In the genomic region with DNA sequence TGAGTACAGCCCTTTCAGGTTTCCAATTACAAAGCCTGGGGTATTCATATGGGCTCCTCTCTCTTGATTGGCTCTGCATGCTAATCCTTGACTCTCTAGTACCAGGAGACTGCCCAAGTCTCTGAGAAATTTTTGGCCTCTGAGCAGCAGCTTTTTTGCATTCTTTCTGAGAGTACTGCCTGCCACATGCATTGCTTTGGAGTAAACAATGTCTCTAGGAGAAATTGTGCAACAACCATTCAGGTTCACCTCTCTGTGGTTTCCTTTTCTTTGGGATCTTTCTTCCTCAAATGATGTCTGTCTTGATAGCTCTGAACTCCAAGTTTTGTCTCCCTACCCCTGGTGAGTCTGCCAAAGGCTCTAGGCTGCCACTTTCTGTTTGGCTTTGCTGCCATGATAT, we compare ENCODE assay signal across 14 cellular contexts.
DNase-seq lines count a peak whose midpoint lies in the region; ATAC-seq, FAIRE-seq and TF ChIP-seq lines count a peak whose summit lies in the region.
"Had no signal": no experiment of that assay in that cellular context is flagged by ENCODE, and none has a peak within 500 bp of the region (broad histone marks: within the 10 kb centered on the region; RNA-seq: fewer than 3 reads in every experiment).

No MANE protein-coding gene starts in this region.

- H4K20me1 ChIP-seq in IMR-90 (ENCODE audit: insufficient read depth, low read length): no peaks in the 10 kb centered on the region
- no peaks in the 10 kb centered on the region for H4K20me1 ChIP-seq in PC-3 (ENCODE audit: low read length)

- H3K9me3 ChIP-seq in IMR-90 (ENCODE audit: control insufficient read depth, insufficient read depth, low read length) (no peaks in the 10 kb centered on the region), PC-3 (ENCODE audit: low read length) (no peaks in the 10 kb centered on the region)
- H3K9me3 ChIP-seq: adrenal gland, BE2C had no signal

- no peak overlapping the region for H2BK5ac ChIP-seq in IMR-90 (ENCODE audit: low read depth, low read length, poor library complexity, severe bottlenecking)

- H2BK120ac ChIP-seq in IMR-90 (ENCODE audit: low read depth, low read length): no peak overlapping the region

- TF ChIP-seq CTCF in AG09309 (IDR thresholded peaks at IDR 0.05; ENCODE audit: control insufficient read depth, insufficient read depth, low read depth, low read length, missing control alignments) (no peak), IMR-90 (conservative IDR thresholded peaks at IDR 0.05; ENCODE audit: low read depth, low read length) (no peak), bronchial epithelial cell (IDR thresholded peaks at IDR 0.05; ENCODE audit: insufficient read depth, low read length, severe bottlenecking) (no peak), PC-3 (conservative IDR thresholded peaks at IDR 0.05; ENCODE audit: low read depth, low read length) (no peak), Calu3 (IDR thresholded peaks at IDR 0.05; ENCODE audit: unreplicated experiment) (no peak)

- H3K4me3 ChIP-seq in AG09309 (ENCODE audit: control insufficient read depth, low read depth, low read length) (no peak overlapping the region), IMR-90 (ENCODE audit: insufficient read depth, low read depth, low read length) (no peak overlapping the region), bronchial epithelial cell (ENCODE audit: low read depth, low read length) (no peak overlapping the region), PC-3 (ENCODE audit: low read length) (no peak overlapping the region)
- H3K4me3 ChIP-seq: adrenal gland had no signal

- CTCF ChIA-PET in IMR-90 (lab: Yijun Ruan, JAX): no interaction called here
- CTCF ChIA-PET in PC-3 (lab: Charles Lee): no interaction called here
- CTCF ChIA-PET in Calu3 (lab: Charles Lee): interaction anchor here (0.6 kb wide), 1 partner anchor 608 kb away, joined by 3 read pairs; no protein-coding TSS in a partner anchor

- no peaks in the 10 kb centered on the region for H3K9me2 ChIP-seq in PC-3 (replicated peaks; ENCODE audit: low read length)

- H3K4ac ChIP-seq in IMR-90 (ENCODE audit: low read depth, low read length): no peak overlapping the region

- H2BK20ac ChIP-seq in IMR-90 (ENCODE audit: low read depth, low read length): no peak overlapping the region

- H2AK9ac ChIP-seq in IMR-90 (replicated peaks; ENCODE audit: low read depth, low read length, poor library complexity): no peak overlapping the region

- 0 out of 2 replicates have a peak overlapping the region, but pooled peaks have one; percentile 54 for H3K4me2 ChIP-seq in IMR-90 (ENCODE audit: low read depth, low read length)
- H3K4me2 ChIP-seq in PC-3 (ENCODE audit: low read length): no peak overlapping the region

- no peak overlapping the region for H4K91ac ChIP-seq in IMR-90 (ENCODE audit: insufficient read depth, low read depth, low read length)

- in situ Hi-C loops in IMR-90 (cut with MboI; ENCODE audit: low sequenced_read_pairs): no loop called here

- H2BK15ac ChIP-seq in IMR-90 (ENCODE audit: low read depth, low read length): no peak overlapping the region

- no peak overlapping the region for H4K5ac ChIP-seq in IMR-90 (ENCODE audit: low read depth, low read length)

- no peak overlapping the region for H2AK5ac ChIP-seq in IMR-90 (ENCODE audit: low read depth, low read length)

- POLR2A ChIA-PET in IMR-90 (lab: Charles Lee; ENCODE audit: unreplicated experiment): no interaction called here
- POLR2A ChIA-PET in PC-3 (lab: Charles Lee; ENCODE audit: unreplicated experiment): no interaction called here

- H3K4me3 Mint-ChIP-seq in Calu3 (ENCODE audit: low read depth, unreplicated experiment): no peak overlapping the region

- no peaks in the 10 kb centered on the region for H3K27me3 ChIP-seq in IMR-90 (ENCODE audit: control insufficient read depth, insufficient read depth, low read length)
- no peaks in the 10 kb centered on the region for H3K27me3 ChIP-seq in bronchial epithelial cell (ENCODE audit: control insufficient read depth, insufficient read depth, low read length)
- no peaks in the 10 kb centered on the region for H3K27me3 ChIP-seq in PC-3 (ENCODE audit: low read length)
- H3K27me3 ChIP-seq: adrenal gland, BE2C had no signal

- H3K9me1 ChIP-seq in IMR-90 (ENCODE audit: insufficient read depth, low read length): no peaks in the 10 kb centered on the region

- dilution Hi-C loops in IMR-90 (cut with HindIII; ENCODE audit: low sequenced_read_pairs, unreplicated experiment): no loop called here

- no peak for TF ChIP-seq POLR2A in IMR-90 (IDR thresholded peaks at IDR 0.05; ENCODE audit: low read depth, low read length)

- H3K14ac ChIP-seq in IMR-90 (replicated peaks; ENCODE audit: low read depth, low read length): no peak overlapping the region

- H3K9ac ChIP-seq in IMR-90 (ENCODE audit: low read depth, low read length) (no peak overlapping the region), PC-3 (ENCODE audit: low read length) (no peak overlapping the region)

- intact Hi-C loops in IMR-90 (cut with micrococcal nuclease): no loop called here
- intact Hi-C loops in PC-3 (cut with micrococcal nuclease): no loop called here
- intact Hi-C loops in Calu3 (cut with micrococcal nuclease; ENCODE audit: unreplicated experiment): loop anchor here (10.0 kb wide), 1 partner anchor 220 kb away; no protein-coding TSS in a partner anchor

- no peaks in the 10 kb centered on the region for H3K79me1 ChIP-seq in IMR-90 (ENCODE audit: low read depth in 1 of 2, low read length in 2 of 2)

- H4K8ac ChIP-seq in IMR-90 (ENCODE audit: low read depth in 2 of 2, low read length in 2 of 2): no peak overlapping the region

- TF ChIP-seq RAD21 in IMR-90 (IDR thresholded peaks at IDR 0.05; ENCODE audit: low read length): no peak

- no peak overlapping the region for H3K27ac ChIP-seq in IMR-90 (ENCODE audit: insufficient read depth, low read length)
- no peak overlapping the region for H3K27ac ChIP-seq in PC-3 (ENCODE audit: low read length)
- H3K27ac ChIP-seq: adrenal gland had no signal

- DNase-seq in AG09309 (ENCODE audit: low read depth) (peak; percentile 33), IMR-90 (peak; percentile 8), bronchial epithelial cell (ENCODE audit: low read depth) (peak; percentile 70), iris pigment epithelial cell (ENCODE audit: low read depth) (peak; percentile 65), PC-3 (no peak), DMS153 (lab: John Stamatoyannopoulos, UW) (no peak), Calu3 (no peak)
- DNase-seq: adrenal gland; BE2C; effector CD8-positive, alpha-beta T cell; NCI-H1694 treated with DMSO at 0.1 percent for 48 hours; stimulated activated CD4-positive, alpha-beta T cell treated with anti-CD3 and anti-CD28 coated beads, Interleukin-4, amount 100 ng/mL, for 24 hours; stimulated activated naive CD4-positive, alpha-beta T cell treated with Interleukin-2 at 50 U/mL for 16 hours had no signal

- H3K36me3 ChIP-seq in IMR-90 (ENCODE audit: control insufficient read depth, insufficient read depth, low read length): no peaks in the 10 kb centered on the region
- no peaks in the 10 kb centered on the region for H3K36me3 ChIP-seq in bronchial epithelial cell (ENCODE audit: control insufficient read depth, insufficient read depth, low read length)
- H3K36me3 ChIP-seq in PC-3 (ENCODE audit: low read depth, low read length): no peaks in the 10 kb centered on the region
- H3K36me3 ChIP-seq: adrenal gland, BE2C had no signal

- no peak overlapping the region for H2AFZ ChIP-seq in IMR-90 (replicated peaks; ENCODE audit: low read length, poor library complexity)
- no peak overlapping the region for H2AFZ ChIP-seq in PC-3 (ENCODE audit: low read length)

- no peak overlapping the region for H3K27ac Mint-ChIP-seq in Calu3 (ENCODE audit: unreplicated experiment)

- H3K23ac ChIP-seq in IMR-90 (ENCODE audit: low read depth, low read length): no peak overlapping the region

- H3K36me3 Mint-ChIP-seq in Calu3 (ENCODE audit: insufficient read depth, unreplicated experiment): no peaks in the 10 kb centered on the region

- BruUV-seq in IMR-90 (replicated peaks; lab: Mats Ljungman, UMichigan) (no TSS peak), PC-3 (replicated peaks; lab: Mats Ljungman, UMichigan) (no TSS peak), Calu3 (replicated peaks; lab: Mats Ljungman, UMichigan) (no TSS peak)

- ATAC-seq in IMR-90 (ENCODE audit: low read depth): peak; percentile 46
- ATAC-seq in PC-3: no peak
- ATAC-seq in HG02884 (IDR thresholded peaks at IDR 0.05; ENCODE audit: unreplicated experiment): no peak

- no peaks in the 10 kb centered on the region for H3K79me2 ChIP-seq in PC-3 (ENCODE audit: low read length)

- no peaks in the 10 kb centered on the region for H3F3A ChIP-seq in PC-3 (ENCODE audit: low read length, unreplicated experiment)

- no peaks in the 10 kb centered on the region for H3K9me3 Mint-ChIP-seq in Calu3 (ENCODE audit: low read depth, unreplicated experiment)

- no peaks in the 10 kb centered on the region for H3K27me3 Mint-ChIP-seq in Calu3 (ENCODE audit: unreplicated experiment)

- no peak overlapping the region for H3K18ac ChIP-seq in IMR-90 (ENCODE audit: low read depth, low read length)

- H3K4me1 Mint-ChIP-seq in Calu3 (ENCODE audit: low read depth, unreplicated experiment): no peaks in the 10 kb centered on the region

- H3K4me1 ChIP-seq in IMR-90 (ENCODE audit: control insufficient read depth, insufficient read depth, low read length): 0 out of 2 replicates have a peak, but pooled peaks cover 2% of the 10 kb centered on the region
- no peaks in the 10 kb centered on the region for H3K4me1 ChIP-seq in PC-3 (ENCODE audit: insufficient read depth, low read length)
- H3K4me1 ChIP-seq: adrenal gland, BE2C had no signal

- no peak overlapping the region for H3K56ac ChIP-seq in IMR-90 (ENCODE audit: extremely low read depth, insufficient read depth, low read length)

- FAIRE-seq in bronchial epithelial cell (lab: Jason Lieb, UNC): no peak

TF ChIP-seq in IMR-90, 13 proteins besides CTCF, POLR2A, EP300 and RAD21:
- no peak for TF ChIP-seq MAFK (IDR thresholded peaks at IDR 0.05; ENCODE audit: low read depth, low read length)
- no peak for TF ChIP-seq RCOR1 (IDR thresholded peaks at IDR 0.05; ENCODE audit: insufficient replicate concordance, low read length)
- TF ChIP-seq, protein P1, sequence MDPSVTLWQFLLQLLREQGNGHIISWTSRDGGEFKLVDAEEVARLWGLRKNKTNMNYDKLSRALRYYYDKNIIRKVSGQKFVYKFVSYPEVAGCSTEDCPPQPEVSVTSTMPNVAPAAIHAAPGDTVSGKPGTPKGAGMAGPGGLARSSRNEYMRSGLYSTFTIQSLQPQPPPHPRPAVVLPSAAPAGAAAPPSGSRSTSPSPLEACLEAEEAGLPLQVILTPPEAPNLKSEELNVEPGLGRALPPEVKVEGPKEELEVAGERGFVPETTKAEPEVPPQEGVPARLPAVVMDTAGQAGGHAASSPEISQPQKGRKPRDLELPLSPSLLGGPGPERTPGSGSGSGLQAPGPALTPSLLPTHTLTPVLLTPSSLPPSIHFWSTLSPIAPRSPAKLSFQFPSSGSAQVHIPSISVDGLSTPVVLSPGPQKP (IDR thresholded peaks at IDR 0.05; ENCODE audit: borderline replicate concordance, low read depth, low read length): no peak
- TF ChIP-seq SMC3 (IDR thresholded peaks at IDR 0.05; ENCODE audit: low read depth, low read length): no peak
- TF ChIP-seq BHLHE40 (IDR thresholded peaks at IDR 0.05; ENCODE audit: low read depth, low read length): no peak
- TF ChIP-seq MAZ (IDR thresholded peaks at IDR 0.05; ENCODE audit: borderline replicate concordance, low read depth, low read length): no peak
- TF ChIP-seq CEBPB (IDR thresholded peaks at IDR 0.05; ENCODE audit: low read depth, low read length): peak; percentile 52; the same call in 1 of the 2 replicates
TF ChIP-seq in IMR-90: peak in this region for 1.

Comparison
In these comparisons a context has a peak if more than half of its experiments do, and no peak if none do; other contexts are left out.
1. DNase-seq: peak in AG09309 (single experiment), IMR-90 (single experiment), bronchial epithelial cell (single experiment) and iris pigment epithelial cell (single experiment); none in PC-3 (single experiment), DMS153 (single experiment) and Calu3 (single experiment).